In the genomic region with DNA sequence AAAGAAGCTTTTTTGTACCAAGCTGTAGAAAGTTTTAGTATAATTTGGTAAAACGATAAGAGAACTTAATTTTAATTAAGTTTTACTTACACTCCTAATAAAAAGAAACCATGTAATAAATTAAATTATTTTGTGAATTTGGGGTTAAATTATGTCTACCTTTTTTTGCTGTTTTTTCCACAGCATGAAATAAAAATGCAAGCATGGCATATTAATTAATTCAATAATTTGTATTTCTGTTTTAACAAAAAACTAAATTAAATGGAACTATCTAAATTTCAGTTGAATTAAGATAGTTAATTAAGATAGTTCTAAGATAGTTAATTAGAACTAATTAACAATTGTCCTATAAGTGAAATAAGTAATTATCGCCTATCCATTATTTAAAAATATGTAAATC, we compare ENCODE assay signal across 22 cellular contexts. TPM values are rescaled to one million over a fixed set of nuclear protein-coding genes. Genes with fewer than 3 reads are reported as not detected.
"Had no signal": no experiment of that assay in that cellular context is flagged by ENCODE, and none has a peak within 500 bp of the region (broad histone marks: within the 10 kb centered on the region; RNA-seq: fewer than 3 reads in every experiment).

No MANE protein-coding gene starts in this region.

- H3K36me3 ChIP-seq: esophagus squamous epithelium, neutrophil, thoracic aorta, tibial nerve, upper lobe of left lung had no signal

- DNase-seq: dermis blood vessel endothelial cell; effector memory CD4-positive, alpha-beta T cell; erythroblast; esophagus squamous epithelium; foreskin melanocyte; naive B cell; psoas muscle; right cardiac atrium; stimulated activated CD4-positive, alpha-beta T cell treated with anti-CD3 and anti-CD28 coated beads, Interleukin-15, amount 100 ng/mL, for 24 hours; stimulated activated CD4-positive, alpha-beta T cell treated with anti-CD3 and anti-CD28 coated beads, Interleukin-2, amount 100 ng/mL, for 48 hours; stimulated activated naive B cell treated with anti-CD40 and anti-IgM and Interleukin-4, amounts not matched to agents 10 μg/mL and 1 μg/mL and 100 μg/mL, for 72 hours; upper lobe of left lung had no signal

- H3K9me3 ChIP-seq: esophagus squamous epithelium, neutrophil, psoas muscle, thoracic aorta, tibial nerve, upper lobe of left lung had no signal

- H3K27ac ChIP-seq: coronary artery, esophagus squamous epithelium, neutrophil, psoas muscle, thoracic aorta, tibial nerve, upper lobe of left lung had no signal

- ATAC-seq: left lobe of liver; natural killer cell treated with Interleukin-12 subunit alpha and Interleukin-12 subunit beta and Interleukin-15 and Interleukin-18, amount 100 ng/mL, for 72 hours; psoas muscle; right cardiac atrium; stimulated activated naive B cell treated with anti-CD40 and anti-IgM and Interleukin-4, amounts not matched to agents 10 μg/mL and 1 μg/mL and 100 μg/mL, for 72 hours had no signal

- FAIRE-seq: keratinocyte, urothelium cell line had no signal

- H3K4me3 ChIP-seq: coronary artery, esophagus squamous epithelium, lung, psoas muscle, skin epidermis, thoracic aorta, tibial nerve, upper lobe of left lung had no signal

- H3K4me1 ChIP-seq: esophagus squamous epithelium, psoas muscle, tibial nerve, upper lobe of left lung had no signal

RNA-seq across cellular contexts. Expression of gene VANGL2, which starts 39.4 kb away (rescaled TPM):
- total RNA-seq: natural killer cell treated with Interleukin-12 subunit alpha and Interleukin-12 subunit beta and Interleukin-15 and Interleukin-18, amount 100 ng/mL, for 72 hours had no signal
